In genomic region chr2:2613279-2614199, GRCh38 we compare ENCODE assay signal across 7 cellular contexts.
DNase-seq lines count a peak whose midpoint lies in the region; ATAC-seq and TF ChIP-seq lines count a peak whose summit lies in the region.

No MANE protein-coding gene starts in this region.

- ATAC-seq in GM18867 (IDR thresholded peaks at IDR 0.05; ENCODE audit: unreplicated experiment) (peak; percentile 100), HG03045 (IDR thresholded peaks at IDR 0.05; ENCODE audit: unreplicated experiment) (peak; percentile 98), lung (ENCODE audit: insufficient read depth, low FRiP score) (peak; percentile 97)

- H3K9me3 ChIP-seq in ectodermal cell (ENCODE audit: control insufficient read depth, low read length) = no peaks in the 10 kb centered on the region
- H3K9me3 ChIP-seq in lung (ENCODE audit: control insufficient read depth in 2 of 2, insufficient read depth in 1 of 2, low read length in 1 of 2) = peaks cover 0 to 3% of the 10 kb centered on the region in 2 donors

- peaks cover 3% of the 10 kb centered on the region for H3K27me3 Mint-ChIP-seq in activated CD4-positive, alpha-beta memory T cell treated with anti-CD3 and anti-CD28 coated beads, Interleukin-2, amount 10 ng/mL, durations not matched to agents 7 days and 5 days

- WGBS in ectodermal cell, 2 experiments = 23 to 26% methylated on average over 34 of the region's 34 CpGs
- WGBS in lung, 2 donors = 13 to 15% methylated on average over 34 of the region's 34 CpGs

- peak; percentile 96 for DNase-seq in NCI-H2227 treated with DMSO at 0.1 percent for 48 hours (lab: John Stamatoyannopoulos, UW)
- peak; percentile 87 for DNase-seq in activated CD4-positive, alpha-beta memory T cell treated with anti-CD3 and anti-CD28 coated beads, Interleukin-2, amount 10 ng/mL, durations not matched to agents 7 days and 5 days
- peak; percentile 92 for DNase-seq in lung (ENCODE audit: low spot score)
- peak; percentile 80 to 81 for DNase-seq in stimulated activated CD4-positive, alpha-beta T cell treated with anti-CD3 and anti-CD28 coated beads, Interleukin-4, amount 100 ng/mL, for 48 hours (ENCODE audit: low read depth in 2 of 2)

- H3K27me3 ChIP-seq in ectodermal cell (ENCODE audit: control insufficient read depth, insufficient read depth, low read length, poor library complexity, severe bottlenecking) = no peaks in the 10 kb centered on the region
- no peaks in the 10 kb centered on the region for H3K27me3 ChIP-seq in lung (ENCODE audit: control insufficient read depth, insufficient read depth)

- H3K4me3 ChIP-seq in ectodermal cell (ENCODE audit: insufficient read depth, low read depth, low read length) (peak overlapping the region; percentile 46), lung (peak overlapping the region; percentile 33)

- H3K9me3 Mint-ChIP-seq in activated CD4-positive, alpha-beta memory T cell treated with anti-CD3 and anti-CD28 coated beads, Interleukin-2, amount 10 ng/mL, durations not matched to agents 7 days and 5 days = peaks cover 9% of the 10 kb centered on the region

- no peak overlapping the region for H3K27ac ChIP-seq in ectodermal cell (ENCODE audit: insufficient read depth, low read depth, low read length, poor library complexity, severe bottlenecking)
- peak overlapping the region in 1 of 2 donors; percentile 43 for H3K27ac ChIP-seq in lung (ENCODE audit: low read depth in 1 of 2, low read length in 1 of 2)

- TF ChIP-seq CTCF in lung (IDR thresholded peaks at IDR 0.05; ENCODE audit: control extremely low read depth, extremely low read depth) = no peak

- no peaks in the 10 kb centered on the region for H3K4me1 ChIP-seq in ectodermal cell (ENCODE audit: control insufficient read depth, insufficient read depth, low read length)
- peaks cover 0 to 6% of the 10 kb centered on the region in 2 donors for H3K4me1 ChIP-seq in lung (ENCODE audit: control insufficient read depth in 2 of 2, insufficient read depth in 2 of 2, low read length in 2 of 2)

- CTCF ChIA-PET in activated CD4-positive, alpha-beta memory T cell treated with anti-CD3 and anti-CD28 coated beads, Interleukin-2, amount 10 ng/mL, durations not matched to agents 7 days and 5 days (lab: Charles Lee) = no interaction called here

- H3K36me3 Mint-ChIP-seq in activated CD4-positive, alpha-beta memory T cell treated with anti-CD3 and anti-CD28 coated beads, Interleukin-2, amount 10 ng/mL, durations not matched to agents 7 days and 5 days (ENCODE audit: low read depth) = peaks cover 6% of the 10 kb centered on the region

- POLR2A ChIA-PET in activated CD4-positive, alpha-beta memory T cell treated with anti-CD3 and anti-CD28 coated beads, Interleukin-2, amount 10 ng/mL, durations not matched to agents 7 days and 5 days (lab: Charles Lee) = no interaction called here

- peak overlapping the region; percentile 55 for H3K27ac Mint-ChIP-seq in activated CD4-positive, alpha-beta memory T cell treated with anti-CD3 and anti-CD28 coated beads, Interleukin-2, amount 10 ng/mL, durations not matched to agents 7 days and 5 days

- H3K4me3 Mint-ChIP-seq in activated CD4-positive, alpha-beta memory T cell treated with anti-CD3 and anti-CD28 coated beads, Interleukin-2, amount 10 ng/mL, durations not matched to agents 7 days and 5 days = peak overlapping the region; percentile 49

- H3K36me3 ChIP-seq in ectodermal cell (ENCODE audit: control insufficient read depth, insufficient read depth, low read length) = no peaks in the 10 kb centered on the region
- no peaks in the 10 kb centered on the region for H3K36me3 ChIP-seq in lung (ENCODE audit: control insufficient read depth in 2 of 2, insufficient read depth in 2 of 2, low read length in 2 of 2)

- peaks cover 9% of the 10 kb centered on the region for H3K4me1 Mint-ChIP-seq in activated CD4-positive, alpha-beta memory T cell treated with anti-CD3 and anti-CD28 coated beads, Interleukin-2, amount 10 ng/mL, durations not matched to agents 7 days and 5 days
